Comparison of ENCODE assay signal across 8 cellular contexts in the genomic region with DNA sequence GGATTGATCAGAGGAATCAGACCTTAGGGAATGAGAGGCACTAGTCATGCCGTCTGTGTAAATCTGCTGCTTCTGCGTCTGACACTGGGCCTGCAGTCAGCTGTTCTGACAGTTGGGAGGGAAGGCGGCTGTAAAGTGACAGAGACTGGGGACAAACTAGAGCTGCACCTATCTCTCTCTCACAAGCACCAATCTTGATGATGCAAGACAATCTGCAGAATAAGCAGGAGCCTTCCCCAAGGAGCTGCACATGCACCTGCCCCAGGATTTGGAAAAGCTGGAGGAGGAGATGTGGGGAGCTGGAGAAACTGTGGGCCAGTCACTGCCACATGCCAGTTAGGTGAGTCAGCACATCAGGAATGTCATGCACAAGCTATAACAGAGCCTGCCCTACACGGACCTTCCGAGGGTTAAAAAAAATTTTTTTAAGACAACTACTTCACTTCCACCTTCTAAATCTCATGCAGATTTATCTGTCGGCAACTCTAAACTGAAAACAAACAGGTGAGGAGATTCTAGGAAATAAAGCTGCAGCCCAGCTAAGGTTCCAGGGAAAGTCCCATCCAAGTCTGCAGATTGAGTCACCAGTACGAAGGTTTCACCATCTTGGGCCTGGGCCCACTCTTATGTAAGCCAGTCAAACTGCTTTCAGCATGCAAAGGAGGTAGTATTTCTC. TPM values are rescaled to one million over a fixed set of nuclear protein-coding genes. Genes with fewer than 3 reads are reported as not detected.
DNase-seq lines count a peak whose midpoint lies in the region; ATAC-seq and TF ChIP-seq lines count a peak whose summit lies in the region.

No MANE protein-coding gene starts in this region.

- DNase-seq in EL = peak; percentile 91
- peak; percentile 76 for DNase-seq in RWPE2 (ENCODE audit: low spot score)
- DNase-seq in progenitor cell of endocrine pancreas (ENCODE audit: low spot score, unreplicated experiment) = no peak
- DNase-seq in NCI-H187 (lab: John Stamatoyannopoulos, UW) = no peak
- DNase-seq in ecto neural progenitor cell (ENCODE audit: low spot score) = no peak

- no peak overlapping the region for H3K4me3 ChIP-seq in RWPE2 (ENCODE audit: severe bottlenecking)
- H3K4me3 ChIP-seq in gastroesophageal sphincter = no peak overlapping the region

- 44 to 62% methylated on average over 7 of the region's 7 CpGs for WGBS in gastroesophageal sphincter (ENCODE audit: low coverage in 1 of 2), 2 donors

- ATAC-seq in RWPE2 (ENCODE audit: low read depth) = peak; percentile 94
- peak; percentile 91 for ATAC-seq in gastroesophageal sphincter
- ATAC-seq in HG03045 (IDR thresholded peaks at IDR 0.05; ENCODE audit: unreplicated experiment) = no peak
- ATAC-seq in GM19397 (IDR thresholded peaks at IDR 0.05; ENCODE audit: unreplicated experiment) = no peak

- peaks cover 7% of the 10 kb centered on the region for H3K4me1 Mint-ChIP-seq in progenitor cell of endocrine pancreas (ENCODE audit: low read depth)

- no peaks in the 10 kb centered on the region for H3K27me3 Mint-ChIP-seq in progenitor cell of endocrine pancreas

- TF ChIP-seq POLR2A in gastroesophageal sphincter (IDR thresholded peaks at IDR 0.05) = no peak

- no peak for TF ChIP-seq EP300 in gastroesophageal sphincter (IDR thresholded peaks at IDR 0.05)

- peaks cover 5% of the 10 kb centered on the region; the same call in 1 of the 2 replicates for H3K36me3 ChIP-seq in RWPE2 (ENCODE audit: low read depth)
- no peaks in the 10 kb centered on the region for H3K36me3 ChIP-seq in gastroesophageal sphincter

- H3K9me3 ChIP-seq in RWPE2 (ENCODE audit: severe bottlenecking) (no peaks in the 10 kb centered on the region), gastroesophageal sphincter (no peaks in the 10 kb centered on the region)

- peaks cover 32% of the 10 kb centered on the region for H3K4me1 ChIP-seq in RWPE2 (ENCODE audit: insufficient read depth, poor library complexity, severe bottlenecking)
- peaks cover 0 to 10% (median 0%) of the 10 kb centered on the region in 3 donors for H3K4me1 ChIP-seq in gastroesophageal sphincter

- TF ChIP-seq CTCF in RWPE2 (IDR thresholded peaks at IDR 0.05; ENCODE audit: poor library complexity, severe bottlenecking) (no peak), gastroesophageal sphincter (IDR thresholded peaks at IDR 0.05) (no peak), progenitor cell of endocrine pancreas (IDR thresholded peaks at IDR 0.05; ENCODE audit: unreplicated experiment) (no peak)

- peak overlapping the region; percentile 66 for H3K27ac ChIP-seq in RWPE2 (ENCODE audit: poor library complexity, severe bottlenecking)
- no peak overlapping the region for H3K27ac ChIP-seq in gastroesophageal sphincter

- peaks cover 2% of the 10 kb centered on the region for H3K36me3 Mint-ChIP-seq in progenitor cell of endocrine pancreas (ENCODE audit: insufficient read depth)

- H3K4me3 Mint-ChIP-seq in progenitor cell of endocrine pancreas (ENCODE audit: low read depth) = no peak overlapping the region

- no peaks in the 10 kb centered on the region for H3K9me3 Mint-ChIP-seq in progenitor cell of endocrine pancreas (ENCODE audit: low read depth)

- H3K27ac Mint-ChIP-seq in progenitor cell of endocrine pancreas = peak overlapping the region; percentile 45

- H3K27me3 ChIP-seq in RWPE2 (ENCODE audit: insufficient read depth, poor library complexity, severe bottlenecking) (no peaks in the 10 kb centered on the region), gastroesophageal sphincter (no peaks in the 10 kb centered on the region)

RNA-seq across cellular contexts. Expression of a gene that starts 39.2 kb away (rescaled TPM):
- total RNA-seq in gastroesophageal sphincter (under 1 TPM in 3 of 4 donors, not detected in 1; 0.20 to 0.67 (median 0.58) TPM), progenitor cell of endocrine pancreas (1.7 and 2.0 TPM in 2 replicates)

Comparison
In these comparisons a context has a peak if more than half of its experiments do, and no peak if none do; other contexts are left out.
1. DNase-seq: peak in EL (single experiment) and RWPE2 (single experiment); none in progenitor cell of endocrine pancreas (single experiment), NCI-H187 (0 of 2) and ecto neural progenitor cell (single experiment).
2. ATAC-seq: peak in RWPE2 (single experiment) and gastroesophageal sphincter (single experiment); none in HG03045 (single experiment) and GM19397 (single experiment).